10 cellular contexts compared by ENCODE assay signal in the genomic region with DNA sequence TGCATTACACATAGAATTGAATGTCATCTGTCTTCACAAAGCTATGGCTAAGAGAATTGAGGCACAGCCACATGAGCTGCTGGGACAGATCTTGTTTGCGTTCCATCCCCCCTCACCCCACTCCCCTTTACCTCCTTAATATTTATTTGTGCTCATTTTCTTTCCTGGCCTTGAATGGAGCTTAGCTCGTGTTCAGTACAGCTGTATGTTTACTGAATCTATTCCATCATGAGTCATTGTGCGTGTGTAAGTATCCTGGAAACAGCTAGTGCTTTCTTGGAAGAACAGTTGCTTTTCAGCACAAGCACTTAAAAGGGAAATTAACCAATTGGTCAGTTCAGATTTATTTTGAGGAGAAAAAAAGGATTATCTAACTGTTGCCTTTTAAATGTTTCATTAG. TPM values are rescaled to one million over a fixed set of nuclear protein-coding genes. Genes with fewer than 3 reads are reported as not detected.
DNase-seq lines count a peak whose midpoint lies in the region; ATAC-seq, FAIRE-seq and TF ChIP-seq lines count a peak whose summit lies in the region.
"Had no signal": no experiment of that assay in that cellular context is flagged by ENCODE, and none has a peak within 500 bp of the region (broad histone marks: within the 10 kb centered on the region; RNA-seq: fewer than 3 reads in every experiment).

No MANE protein-coding gene starts in this region.

- H3K4me3 Mint-ChIP-seq in activated CD8-positive, alpha-beta memory T cell treated with anti-CD3 and anti-CD28 coated beads, Interleukin-2, amount 10 ng/mL, durations not matched to agents 7 days and 5 days: no peak overlapping the region
- H3K4me3 Mint-ChIP-seq: T-helper 2 cell treated with Interferon-gamma antibody and Interleukin-4, amounts not matched to agents 5 μg/mL and 100 μg/mL, for 36 hours had no signal

- FAIRE-seq in K562 (lab: Jason Lieb, UNC) (peak; percentile 73), HepG2 (lab: Jason Lieb, UNC) (peak; percentile 51)

- H3K4me2 ChIP-seq in K562 (ENCODE audit: insufficient read depth, low read length): no peak overlapping the region
- 0 out of 2 replicates have a peak overlapping the region, but pooled peaks have one; percentile 16 for H3K4me2 ChIP-seq in HepG2 (ENCODE audit: low read depth, low read length)

- POLR2A ChIA-PET in K562 (lab: Yijun Ruan, JAX): interaction anchor here (1.1 kb wide), 1 partner anchor 9 kb away, joined by 5 read pairs; no protein-coding TSS in a partner anchor
- POLR2A ChIA-PET in HepG2 (lab: Yijun Ruan, JAX): interaction anchor here (0.6 to 4.0 kb wide), 12 partner anchors 9 to 182 kb away, joined by 3 to 56 read pairs (median 4); a partner anchor contains a TSS

- H3K4me3 ChIP-seq in K562: no peak overlapping the region
- no peak overlapping the region for H3K4me3 ChIP-seq in HepG2 (replicated peaks in 1 of 3; ENCODE audit: insufficient read depth in 1 of 3, low read depth in 2 of 3, low read length in 3 of 3)
- H3K4me3 ChIP-seq in effector memory CD4-positive, alpha-beta T cell (ENCODE audit: insufficient read depth, low read depth, low read length, poor library complexity, severe bottlenecking): no peak overlapping the region

- H3K79me2 ChIP-seq in K562 (ENCODE audit: control insufficient read depth, insufficient read depth, low read length) (no peaks in the 10 kb centered on the region), HepG2 (ENCODE audit: insufficient read depth, low read length) (peaks cover 69% of the 10 kb centered on the region)

- no TSS peak for BruUV-seq in K562 (replicated peaks; lab: Mats Ljungman, UMichigan)
- BruUV-seq in HepG2 (replicated peaks; lab: Mats Ljungman, UMichigan): no TSS peak

- H2AFZ ChIP-seq in K562 (ENCODE audit: low read depth, low read length): no peak overlapping the region
- H2AFZ ChIP-seq in HepG2 (ENCODE audit: low read length): no peak overlapping the region

- TF ChIP-seq RAD21 in K562 (CRISPR knock-in tag; conservative IDR thresholded peaks at IDR 0.05 in 1 of 2, IDR thresholded peaks at IDR 0.05 in 1 of 2) (no peak), HepG2 (CRISPR knock-in tag; IDR thresholded peaks at IDR 0.05) (no peak)

- H3K9ac ChIP-seq in K562 (ENCODE audit: insufficient read depth in 1 of 2, low read depth in 2 of 2, low read length in 2 of 2) (no peak overlapping the region), HepG2 (ENCODE audit: insufficient read depth, low read depth, low read length) (no peak overlapping the region)

- no peaks in the 10 kb centered on the region for H3K4me1 Mint-ChIP-seq in activated CD8-positive, alpha-beta memory T cell treated with anti-CD3 and anti-CD28 coated beads, Interleukin-2, amount 10 ng/mL, durations not matched to agents 7 days and 5 days

- no peaks in the 10 kb centered on the region for H3K27me3 Mint-ChIP-seq in activated CD8-positive, alpha-beta memory T cell treated with anti-CD3 and anti-CD28 coated beads, Interleukin-2, amount 10 ng/mL, durations not matched to agents 7 days and 5 days

- H3K4me1 ChIP-seq in K562 (replicated peaks in 1 of 2; ENCODE audit: control insufficient read depth in 2 of 2, insufficient read depth in 2 of 2, low read length in 2 of 2) (peaks cover 4 to 9% of the 10 kb centered on the region in 2 experiments; a peak in 3 of 5 replicates), HepG2 (ENCODE audit: insufficient read depth, low read length) (peaks cover 83% of the 10 kb centered on the region)
- H3K4me1 ChIP-seq in effector memory CD4-positive, alpha-beta T cell (ENCODE audit: control insufficient read depth, insufficient read depth, low read length, poor library complexity, severe bottlenecking): no peaks in the 10 kb centered on the region

- in situ Hi-C loops in K562 (cut with MboI) (no loop called here), HepG2 (cut with HindIII; ENCODE audit: extremely low pct_ligation_motif_present, low pct_unique_long_range_greater_than_20kb) (loop anchor here (25.0 kb wide), 1 partner anchor 110 kb away; no protein-coding TSS in a partner anchor)

- TF ChIP-seq EP300 in K562 (IDR thresholded peaks at IDR 0.05; ENCODE audit: low read length) (peak; percentile 15; the same call in 1 of the 2 replicates), HepG2 (IDR thresholded peaks at IDR 0.05; ENCODE audit: low read depth in 2 of 2, low read length in 2 of 2) (peak in 1 of 2 experiments; percentile 78; a peak in 2 of 4 replicates), HepG2 (CRISPR knock-in tag; IDR thresholded peaks at IDR 0.05; ENCODE audit: borderline replicate concordance) (peak; percentile 48; the same call in 1 of the 2 replicates)

- no peak overlapping the region for H3K27ac Mint-ChIP-seq in activated CD8-positive, alpha-beta memory T cell treated with anti-CD3 and anti-CD28 coated beads, Interleukin-2, amount 10 ng/mL, durations not matched to agents 7 days and 5 days
- H3K27ac Mint-ChIP-seq: T-helper 2 cell treated with Interferon-gamma antibody and Interleukin-4, amounts not matched to agents 5 μg/mL and 100 μg/mL, for 36 hours had no signal

- intact Hi-C loops in K562 (cut with micrococcal nuclease) (no loop called here), HepG2 (cut with micrococcal nuclease; ENCODE audit: unreplicated experiment) (loop anchor here (2.0 to 10.0 kb wide), 2 partner anchors 14 to 878 kb away; no protein-coding TSS in a partner anchor)

- no peaks in the 10 kb centered on the region for H3K9me3 ChIP-seq in K562 (replicated peaks; ENCODE audit: control insufficient read depth, insufficient read depth, low read depth, low read length)
- no peaks in the 10 kb centered on the region for H3K9me3 ChIP-seq in HepG2 (ENCODE audit: low read length)
- H3K9me3 ChIP-seq in effector memory CD4-positive, alpha-beta T cell (ENCODE audit: control insufficient read depth, low read length): no peaks in the 10 kb centered on the region

- no peak for TF ChIP-seq CTCF in K562 (IDR thresholded peaks at IDR 0.05 in 2 of 3, conservative IDR thresholded peaks at IDR 0.05 in 1 of 3; ENCODE audit: insufficient read depth in 2 of 3, low read depth in 1 of 3, low read length in 3 of 3)
- no peak for TF ChIP-seq CTCF in HepG2 (CRISPR knock-in tag; IDR thresholded peaks at IDR 0.05)

- 0% methylated on average over 3 of the region's 3 CpGs for WGBS in K562 (ENCODE audit: insufficient coverage, low coverage, missing lambda C conversion rate)
- WGBS in HepG2 (ENCODE audit: low lambda C conversion rate): 29% methylated on average over 3 of the region's 3 CpGs

- CTCF ChIA-PET in K562 (lab: Yijun Ruan, JAX; ENCODE audit: low intra/inter-chr PET ratio): interaction anchor here (0.5 kb wide), 1 partner anchor 1044 kb away, joined by 4 read pairs; no protein-coding TSS in a partner anchor
- CTCF ChIA-PET in HepG2 (lab: Yijun Ruan, JAX; ENCODE audit: low intra/inter-chr PET ratio, low total read pairs): no interaction called here
- CTCF ChIA-PET in activated CD8-positive, alpha-beta memory T cell treated with anti-CD3 and anti-CD28 coated beads, Interleukin-2, amount 10 ng/mL, durations not matched to agents 7 days and 5 days (lab: Charles Lee): no interaction called here

- no peaks in the 10 kb centered on the region for H3K36me3 ChIP-seq in K562 (ENCODE audit: control insufficient read depth, insufficient read depth, low read length)
- peaks cover 17 to 60% of the 10 kb centered on the region in 2 experiments for H3K36me3 ChIP-seq in HepG2 (replicated peaks in 1 of 2; ENCODE audit: control insufficient read depth in 1 of 2, insufficient read depth in 2 of 2, low read length in 2 of 2)
- no peaks in the 10 kb centered on the region for H3K36me3 ChIP-seq in effector memory CD4-positive, alpha-beta T cell (ENCODE audit: control insufficient read depth, insufficient read depth, low read length)

- TF ChIP-seq POLR2A in K562 (conservative IDR thresholded peaks at IDR 0.05): no peak
- TF ChIP-seq POLR2A in HepG2 (IDR thresholded peaks at IDR 0.05; ENCODE audit: insufficient read depth in 1 of 2, low read depth in 2 of 2, low read length in 2 of 2): no peak

- ATAC-seq in K562: peak; percentile 72
- peak; percentile 72 for ATAC-seq in HepG2
- ATAC-seq in GM19455 (IDR thresholded peaks at IDR 0.05; ENCODE audit: unreplicated experiment): no peak
- no peak for ATAC-seq in activated CD8-positive, alpha-beta memory T cell treated with anti-CD3 and anti-CD28 coated beads, Interleukin-2, amount 10 ng/mL, durations not matched to agents 7 days and 5 days
- ATAC-seq in HG02884 (IDR thresholded peaks at IDR 0.05; ENCODE audit: unreplicated experiment): no peak

- H3K9me1 ChIP-seq in K562 (ENCODE audit: control insufficient read depth, insufficient read depth, low read length): no peaks in the 10 kb centered on the region

- H3K27me3 ChIP-seq in K562 (ENCODE audit: control insufficient read depth in 2 of 2, insufficient read depth in 2 of 2, low read length in 2 of 2) (peaks cover 5 to 6% of the 10 kb centered on the region in 2 experiments; a peak in 4 of 5 replicates), HepG2 (ENCODE audit: control insufficient read depth in 1 of 2, insufficient read depth in 2 of 2, low read length in 2 of 2) (no peaks in the 10 kb centered on the region)
- no peaks in the 10 kb centered on the region for H3K27me3 ChIP-seq in effector memory CD4-positive, alpha-beta T cell (replicated peaks; ENCODE audit: control insufficient read depth, insufficient read depth, low read length, poor library complexity, severe bottlenecking)

- H3K27ac ChIP-seq in K562 (ENCODE audit: extremely low read depth, low read depth, low read length): no peak overlapping the region
- peak overlapping the region; percentile 50 for H3K27ac ChIP-seq in HepG2 (ENCODE audit: extremely low read length, insufficient read depth, low read length)
- H3K27ac ChIP-seq in effector memory CD4-positive, alpha-beta T cell (ENCODE audit: insufficient read depth, low read length, poor library complexity, severe bottlenecking): no peak overlapping the region
- H3K27ac ChIP-seq: C4-2B had no signal

- no peaks in the 10 kb centered on the region for H3K36me3 Mint-ChIP-seq in activated CD8-positive, alpha-beta memory T cell treated with anti-CD3 and anti-CD28 coated beads, Interleukin-2, amount 10 ng/mL, durations not matched to agents 7 days and 5 days

- DNase-seq in COLO829 (ENCODE audit: low spot score) (peak; percentile 81), NCI-H2081 treated with DMSO at 0.1 percent for 48 hours (lab: John Stamatoyannopoulos, UW) (peak; percentile 82), K562 (ENCODE audit: extremely low read depth in 1 of 4, low spot score in 3 of 4) (peak in 3 of 4 experiments; percentile 28 to 43 (median 34)), HepG2 (ENCODE audit: low spot score) (peak; percentile 78)
- DNase-seq in effector memory CD4-positive, alpha-beta T cell: no peak
- DNase-seq in activated CD8-positive, alpha-beta memory T cell treated with anti-CD3 and anti-CD28 coated beads, Interleukin-2, amount 10 ng/mL, durations not matched to agents 7 days and 5 days: no peak

- no peaks in the 10 kb centered on the region for H3K9me3 Mint-ChIP-seq in activated CD8-positive, alpha-beta memory T cell treated with anti-CD3 and anti-CD28 coated beads, Interleukin-2, amount 10 ng/mL, durations not matched to agents 7 days and 5 days (ENCODE audit: low read depth)
- H3K9me3 Mint-ChIP-seq: T-helper 2 cell treated with Interferon-gamma antibody and Interleukin-4, amounts not matched to agents 5 μg/mL and 100 μg/mL, for 36 hours had no signal

- H4K20me1 ChIP-seq in K562 (replicated peaks; ENCODE audit: control insufficient read depth, insufficient read depth, low read length): no peaks in the 10 kb centered on the region
- no peaks in the 10 kb centered on the region for H4K20me1 ChIP-seq in HepG2 (ENCODE audit: insufficient read depth, low read length)

RNA-seq across cellular contexts. Expression of a gene that starts 14.7 kb away (rescaled TPM):
- total RNA-seq in K562 (2011; cell fraction: chromatin; rRNA removed; ENCODE audit: low replicate concordance): 0.37 and 2.0 TPM in 2 replicates
- total RNA-seq in K562 (2011; cell fraction: nucleolus; rRNA removed): under 0.01 TPM in 1 of 2 replicates, not detected in the other
- total RNA-seq in K562 (2011; cell fraction: nucleoplasm; rRNA removed): 0.07 and 0.23 TPM in 2 replicates
- total RNA-seq in K562 (2014; rRNA removed): not detected in 2 replicates
- total RNA-seq in K562 (2014; rRNA removed; fragmentation: Illumina TruSeq; extraction: Trizol): not detected in 2 replicates
- not detected in 2 replicates for total RNA-seq in K562 (2015; rRNA removed; fragmentation: Illumina TruSeq; extraction: Trizol)
- 0.09 and 0.22 TPM in 2 replicates for total RNA-seq in K562 (2021)
- polyA plus RNA-seq in K562 (2011; rRNA removed): 0.01 and 0.14 TPM in 2 replicates
- 0.27 TPM in 1 of 2 replicates, not detected in the other for polyA plus RNA-seq in K562 (2011; cell fraction: cytosol; rRNA removed)
- 0.06 and 1.2 TPM in 2 replicates for polyA plus RNA-seq in K562 (2011; cell fraction: nucleus; rRNA removed)
- 0.01 and 0.03 TPM in 2 replicates for polyA plus RNA-seq in K562 (2012)
- polyA plus RNA-seq in K562 (2014; fragmentation: Illumina TruSeq; extraction: Trizol): not detected in 2 replicates
- polyA plus RNA-seq in K562 (2014; fragmentation: Nextera tagmentation; extraction: Ambion mirVana): not detected
- not detected in 2 replicates for polyA plus RNA-seq in K562 (2014; rRNA removed)
- 1.1 TPM in 1 of 2 replicates, not detected in the other for polyA minus RNA-seq in K562 (2011; rRNA and poly(A)+ RNA removed)
- 0.57 and 1.0 TPM in 2 replicates for polyA minus RNA-seq in K562 (2011; cell fraction: cytosol; rRNA and poly(A)+ RNA removed)
- polyA minus RNA-seq in K562 (2011; cell fraction: nucleus; rRNA and poly(A)+ RNA removed): 0.54 TPM in 1 of 2 replicates, not detected in the other
- total RNA-seq in HepG2 (2016; rRNA removed; fragmentation: Illumina TruSeq; extraction: Trizol): 30.2 and 48.5 TPM in 2 replicates
- total RNA-seq in HepG2 (2016; cell fraction: cytosol; rRNA removed; fragmentation: Illumina TruSeq; extraction: Trizol; ENCODE audit: low read depth): 18.3 and 23.4 TPM in 2 replicates
- 30.0 and 40.1 TPM in 2 replicates for total RNA-seq in HepG2 (2016; cell fraction: insoluble cytoplasmic fraction; rRNA removed; fragmentation: Illumina TruSeq; extraction: Trizol)
- 37.4 and 49.2 TPM in 2 replicates for total RNA-seq in HepG2 (2016; cell fraction: membrane; rRNA removed; fragmentation: Illumina TruSeq; extraction: Trizol)
- total RNA-seq in HepG2 (2016; cell fraction: nucleus; rRNA removed; fragmentation: Illumina TruSeq; extraction: Trizol): 48.9 and 52.6 TPM in 2 replicates
- 10.0 and 12.3 TPM in 2 replicates for polyA plus RNA-seq in HepG2 (2011; rRNA removed)
- 6.4 and 10.1 TPM in 2 replicates for polyA plus RNA-seq in HepG2 (2011; cell fraction: cytosol; rRNA removed)
- 24.5 and 25.6 TPM in 2 replicates for polyA plus RNA-seq in HepG2 (2011; cell fraction: nucleus; rRNA removed)
- polyA plus RNA-seq in HepG2 (2012): 32.4 and 38.1 TPM in 2 replicates
- 0.63 and 0.75 TPM in 2 replicates for polyA plus RNA-seq in HepG2 (2016; cell fraction: cytosol; fragmentation: Illumina TruSeq; extraction: Trizol; ENCODE audit: low read depth)
- polyA plus RNA-seq in HepG2 (2016; cell fraction: insoluble cytoplasmic fraction; fragmentation: Illumina TruSeq; extraction: Trizol; ENCODE audit: low read depth): 32.3 and 34.3 TPM in 2 replicates
- 2.9 and 3.5 TPM in 2 replicates for polyA plus RNA-seq in HepG2 (2016; cell fraction: membrane; fragmentation: Illumina TruSeq; extraction: Trizol; ENCODE audit: low read depth)
- polyA plus RNA-seq in HepG2 (2016; cell fraction: nucleus; fragmentation: Illumina TruSeq; extraction: Trizol; ENCODE audit: insufficient read depth, low read depth): 47.2 and 51.1 TPM in 2 replicates
- polyA minus RNA-seq in HepG2 (2011; rRNA and poly(A)+ RNA removed; ENCODE audit: low replicate concordance): 40.4 TPM in 1 of 2 replicates, not detected in the other
- polyA minus RNA-seq in HepG2 (2011; cell fraction: cytosol; rRNA and poly(A)+ RNA removed): 37.0 and 45.5 TPM in 2 replicates
- 45.6 and 52.3 TPM in 2 replicates for polyA minus RNA-seq in HepG2 (2011; cell fraction: nucleus; rRNA and poly(A)+ RNA removed)
- total RNA-seq in activated CD8-positive, alpha-beta memory T cell treated with anti-CD3 and anti-CD28 coated beads, Interleukin-2, amount 10 ng/mL, durations not matched to agents 7 days and 5 days: not detected

Comparison
In these comparisons a context has a peak if more than half of its experiments do, and no peak if none do; other contexts are left out.
1. DNase-seq: peak in COLO829 (single experiment), NCI-H2081 treated with DMSO at 0.1 percent for 48 hours (single experiment), K562 (3 of 4) and HepG2 (single experiment); none in effector memory CD4-positive, alpha-beta T cell (0 of 3) and activated CD8-positive, alpha-beta memory T cell treated with anti-CD3 and anti-CD28 coated beads, Interleukin-2, amount 10 ng/mL, durations not matched to agents 7 days and 5 days (single experiment).
2. ATAC-seq: peak in K562 (single experiment) and HepG2 (single experiment); none in GM19455 (single experiment), activated CD8-positive, alpha-beta memory T cell treated with anti-CD3 and anti-CD28 coated beads, Interleukin-2, amount 10 ng/mL, durations not matched to agents 7 days and 5 days (single experiment) and HG02884 (single experiment).
3. RNA of a gene that starts 14.7 kb away (total RNA-seq): 18.3 to 52.6 TPM in HepG2; under 0.01 to 2.0 TPM in K562 and not detected in activated CD8-positive, alpha-beta memory T cell treated with anti-CD3 and anti-CD28 coated beads, Interleukin-2, amount 10 ng/mL, durations not matched to agents 7 days and 5 days; every median in the first group is over 4 times any median in the second.